In the genomic region with DNA sequence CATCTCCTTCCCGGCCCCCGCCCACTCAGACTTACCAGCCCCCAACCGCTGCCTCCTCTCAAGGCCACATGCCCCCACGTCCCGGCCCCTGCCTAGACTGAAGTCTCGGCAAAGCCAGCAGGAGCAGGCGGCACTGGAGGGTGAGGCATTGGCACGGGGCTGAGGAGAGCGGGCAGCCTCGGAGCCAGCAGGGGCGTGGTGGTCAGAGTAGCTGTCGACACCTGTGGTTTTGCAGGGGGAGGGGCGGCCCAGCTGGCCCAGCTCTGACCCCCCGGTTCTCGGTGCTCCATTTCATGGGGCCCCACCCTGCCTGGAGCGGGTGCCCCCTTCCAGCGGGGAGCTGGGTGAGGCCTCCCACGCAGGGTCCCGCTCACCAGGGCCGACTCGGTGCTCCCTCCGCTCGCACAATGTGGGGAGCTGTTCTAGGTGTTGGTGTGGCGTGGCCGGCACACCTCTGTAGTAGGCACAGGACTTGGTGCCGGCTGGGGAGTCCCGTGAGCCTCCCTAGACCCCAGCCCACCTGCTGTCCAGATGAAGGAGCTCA, we compare ENCODE assay signal across 28 cellular contexts. TPM values are rescaled to one million over a fixed set of nuclear protein-coding genes. Genes with fewer than 3 reads are reported as not detected.
"Had no signal": no experiment of that assay in that cellular context is flagged by ENCODE, and none has a peak within 500 bp of the region (broad histone marks: within the 10 kb centered on the region; RNA-seq: fewer than 3 reads in every experiment).

No MANE protein-coding gene starts in this region.

- H3K9me3 ChIP-seq: breast epithelium, esophagus muscularis mucosa, heart right ventricle, left ventricle myocardium inferior, pancreas, prostate gland, transverse colon had no signal

- H3K27ac ChIP-seq: breast epithelium, esophagus muscularis mucosa, foreskin keratinocyte, heart right ventricle, left ventricle myocardium inferior, pancreas, prostate gland, transverse colon had no signal

- H3K27me3 ChIP-seq: pancreas had no signal

- H3K4me1 ChIP-seq: foreskin keratinocyte, pancreas, prostate gland had no signal

- H3K36me3 ChIP-seq: breast epithelium, esophagus muscularis mucosa, heart right ventricle, left ventricle myocardium inferior, pancreas, prostate gland, transverse colon had no signal

- H3K4me3 ChIP-seq: breast epithelium, esophagus muscularis mucosa, heart right ventricle, left ventricle myocardium inferior, lung, pancreas, prostate gland, transverse colon had no signal

- DNase-seq: activated B cell treated with CpG ODN at 0.5 μM for 24 hours; activated CD4-positive, alpha-beta T cell treated with anti-CD3 and anti-CD28 coated beads for 36 hours; activated CD8-positive, alpha-beta memory T cell treated with anti-CD3 and anti-CD28 coated beads, Interleukin-2, amount 10 ng/mL, durations not matched to agents 7 days and 5 days; activated CD8-positive, alpha-beta T cell treated with anti-CD3 and anti-CD28 coated beads, Interleukin-2, amount 10 ng/mL, durations not matched to agents 7 days and 5 days; activated naive CD4-positive, alpha-beta T cell; activated T-cell treated with anti-CD3 and anti-CD28 coated beads, Interleukin-2, amount 50 U/mL, for 48 hours; dermis blood vessel endothelial cell; effector CD4-positive, alpha-beta T cell; foreskin keratinocyte; heart right ventricle; islet precursor cell; left ventricle myocardium inferior; mesendoderm; nephron progenitor cell; stimulated activated CD4-positive, alpha-beta T cell treated with anti-CD3 and anti-CD28 coated beads, Interleukin-2, amount 100 ng/mL, for 48 hours; stimulated activated naive CD4-positive, alpha-beta T cell treated with Interleukin-2 at 50 U/mL for 16 hours; transverse colon had no signal

RNA-seq across cellular contexts. Expression of a gene that starts 4.7 kb away (rescaled TPM):
- total RNA-seq: activated B cell treated with CpG ODN at 0.5 μM for 24 hours; activated CD4-positive, alpha-beta T cell treated with anti-CD3 and anti-CD28 coated beads for 36 hours; activated CD8-positive, alpha-beta memory T cell treated with anti-CD3 and anti-CD28 coated beads, Interleukin-2, amount 10 ng/mL, durations not matched to agents 7 days and 5 days; activated CD8-positive, alpha-beta T cell treated with anti-CD3 and anti-CD28 coated beads, Interleukin-2, amount 10 ng/mL, durations not matched to agents 7 days and 5 days; activated T-helper 2 cell treated with anti-CD3 and anti-CD28 coated beads, Interferon-gamma antibody, Interleukin-2, Interleukin-4, amounts not matched to agents 10 μg/mL and 5 μg/mL and 100 μg/mL, durations not matched to agents 14 hours and 24 hours and 36 hours; breast epithelium; dermis blood vessel endothelial cell; foreskin keratinocyte; left ventricle myocardium inferior; mononuclear cell; T-helper 2 cell treated with Interferon-gamma antibody and Interleukin-4, amounts not matched to agents 100 ng/mL and 5 ng/mL, for 36 hours; transverse colon had no signal

RNA-seq across cellular contexts. Expression of a gene that starts 24.1 kb away (rescaled TPM):
- total RNA-seq: activated B cell treated with CpG ODN at 0.5 μM for 24 hours; activated CD8-positive, alpha-beta memory T cell treated with anti-CD3 and anti-CD28 coated beads, Interleukin-2, amount 10 ng/mL, durations not matched to agents 7 days and 5 days; activated CD8-positive, alpha-beta T cell treated with anti-CD3 and anti-CD28 coated beads, Interleukin-2, amount 10 ng/mL, durations not matched to agents 7 days and 5 days; breast epithelium; dermis blood vessel endothelial cell; foreskin keratinocyte; glomerular endothelial cell; left ventricle myocardium inferior; mononuclear cell; temporal lobe; urinary bladder had no signal
